10 cellular contexts compared by ENCODE assay signal in the genomic region with DNA sequence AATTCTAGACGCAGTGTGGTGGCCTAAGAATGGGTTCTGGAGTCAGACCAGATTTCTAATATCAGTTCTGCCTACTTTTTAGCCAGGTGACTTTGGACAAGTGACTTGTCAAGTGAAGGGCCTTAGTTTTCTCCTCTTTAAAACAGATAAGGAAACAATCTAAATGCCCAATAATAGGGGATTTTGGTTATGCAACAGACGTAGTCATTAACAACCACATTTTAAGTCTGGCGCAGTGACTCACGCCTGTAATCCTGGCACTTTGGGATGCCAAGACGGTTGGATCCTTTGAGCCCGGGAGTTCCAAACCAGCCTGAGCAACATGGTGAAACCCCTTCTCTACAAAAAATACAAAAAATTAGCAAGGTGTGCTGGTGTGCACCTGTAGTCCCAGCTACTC. TPM values are rescaled to one million over a fixed set of nuclear protein-coding genes. Genes with fewer than 3 reads are reported as not detected.
DNase-seq lines count a peak whose midpoint lies in the region; ATAC-seq and TF ChIP-seq lines count a peak whose summit lies in the region.
"Had no signal": no experiment of that assay in that cellular context is flagged by ENCODE, and none has a peak within 500 bp of the region (broad histone marks: within the 10 kb centered on the region; RNA-seq: fewer than 3 reads in every experiment).

No MANE protein-coding gene starts in this region.

- peaks cover 30% of the 10 kb centered on the region for H3K4me1 Mint-ChIP-seq in activated CD4-positive, alpha-beta memory T cell treated with anti-CD3 and anti-CD28 coated beads, Interleukin-2, amount 10 ng/mL, durations not matched to agents 7 days and 5 days
- peaks cover 22% of the 10 kb centered on the region for H3K4me1 Mint-ChIP-seq in activated CD4-positive, alpha-beta memory T cell treated with anti-CD3 and anti-CD28 coated beads for 36 hours (ENCODE audit: low read depth)
- peaks cover 24% of the 10 kb centered on the region for H3K4me1 Mint-ChIP-seq in stimulated activated memory B cell treated with anti-CD40 and anti-IgM and Interleukin-4, amounts not matched to agents 10 μg/mL and 1 μg/mL and 100 μg/mL, for 72 hours

- H3K27ac ChIP-seq in VCaP = peak overlapping the region; percentile 80
- no peak overlapping the region for H3K27ac ChIP-seq in RWPE1
- H3K27ac ChIP-seq: SJCRH30 had no signal

- no peak for DNase-seq in activated CD4-positive, alpha-beta memory T cell treated with anti-CD3 and anti-CD28 coated beads, Interleukin-2, amount 10 ng/mL, durations not matched to agents 7 days and 5 days
- DNase-seq in activated CD4-positive, alpha-beta memory T cell treated with anti-CD3 and anti-CD28 coated beads for 36 hours = no peak
- DNase-seq in fibroblast of pulmonary artery (ENCODE audit: low read depth) (peak; percentile 1), RWPE1 (ENCODE audit: low spot score) (no peak)
- DNase-seq: NCI-H345, SJCRH30 had no signal

- peak overlapping the region; percentile 89 for H3K4me3 Mint-ChIP-seq in activated CD4-positive, alpha-beta memory T cell treated with anti-CD3 and anti-CD28 coated beads, Interleukin-2, amount 10 ng/mL, durations not matched to agents 7 days and 5 days
- no peak overlapping the region for H3K4me3 Mint-ChIP-seq in activated CD4-positive, alpha-beta memory T cell treated with anti-CD3 and anti-CD28 coated beads for 36 hours
- H3K4me3 Mint-ChIP-seq in stimulated activated memory B cell treated with anti-CD40 and anti-IgM and Interleukin-4, amounts not matched to agents 10 μg/mL and 1 μg/mL and 100 μg/mL, for 72 hours = no peak overlapping the region

- POLR2A ChIA-PET in activated CD4-positive, alpha-beta memory T cell treated with anti-CD3 and anti-CD28 coated beads, Interleukin-2, amount 10 ng/mL, durations not matched to agents 7 days and 5 days (lab: Charles Lee) = interaction anchor here (3.1 to 3.7 kb wide), 2 partner anchors 28 to 110 kb away, joined by 21 to 28 read pairs; a partner anchor contains a TSS
- POLR2A ChIA-PET in activated CD4-positive, alpha-beta memory T cell treated with anti-CD3 and anti-CD28 coated beads for 36 hours (lab: Charles Lee) = no interaction called here
- POLR2A ChIA-PET in RWPE1 (lab: Yijun Ruan, JAX; ENCODE audit: low non-redundant PET) = no interaction called here

- no peaks in the 10 kb centered on the region for H3K27me3 Mint-ChIP-seq in activated CD4-positive, alpha-beta memory T cell treated with anti-CD3 and anti-CD28 coated beads, Interleukin-2, amount 10 ng/mL, durations not matched to agents 7 days and 5 days
- no peaks in the 10 kb centered on the region for H3K27me3 Mint-ChIP-seq in activated CD4-positive, alpha-beta memory T cell treated with anti-CD3 and anti-CD28 coated beads for 36 hours
- no peaks in the 10 kb centered on the region for H3K27me3 Mint-ChIP-seq in stimulated activated memory B cell treated with anti-CD40 and anti-IgM and Interleukin-4, amounts not matched to agents 10 μg/mL and 1 μg/mL and 100 μg/mL, for 72 hours

- H3K4me3 ChIP-seq in fibroblast of pulmonary artery (replicated peaks; ENCODE audit: low read depth, low read length) = no peak overlapping the region

- H3K9me3 Mint-ChIP-seq in activated CD4-positive, alpha-beta memory T cell treated with anti-CD3 and anti-CD28 coated beads, Interleukin-2, amount 10 ng/mL, durations not matched to agents 7 days and 5 days = no peaks in the 10 kb centered on the region
- no peaks in the 10 kb centered on the region for H3K9me3 Mint-ChIP-seq in activated CD4-positive, alpha-beta memory T cell treated with anti-CD3 and anti-CD28 coated beads for 36 hours
- no peaks in the 10 kb centered on the region for H3K9me3 Mint-ChIP-seq in stimulated activated memory B cell treated with anti-CD40 and anti-IgM and Interleukin-4, amounts not matched to agents 10 μg/mL and 1 μg/mL and 100 μg/mL, for 72 hours

- no peak overlapping the region for H3K27ac Mint-ChIP-seq in activated CD4-positive, alpha-beta memory T cell treated with anti-CD3 and anti-CD28 coated beads, Interleukin-2, amount 10 ng/mL, durations not matched to agents 7 days and 5 days
- no peak overlapping the region for H3K27ac Mint-ChIP-seq in activated CD4-positive, alpha-beta memory T cell treated with anti-CD3 and anti-CD28 coated beads for 36 hours
- H3K27ac Mint-ChIP-seq in stimulated activated memory B cell treated with anti-CD40 and anti-IgM and Interleukin-4, amounts not matched to agents 10 μg/mL and 1 μg/mL and 100 μg/mL, for 72 hours = peak overlapping the region; percentile 91

- TF ChIP-seq CTCF in VCaP (conservative IDR thresholded peaks at IDR 0.05) = no peak
- TF ChIP-seq CTCF in fibroblast of pulmonary artery (IDR thresholded peaks at IDR 0.05; ENCODE audit: low read length, missing control alignments) = no peak
- no peak for TF ChIP-seq CTCF in RWPE1 (conservative IDR thresholded peaks at IDR 0.05; ENCODE audit: low read depth)

- peaks cover under 1% of the 10 kb centered on the region for H3K36me3 Mint-ChIP-seq in activated CD4-positive, alpha-beta memory T cell treated with anti-CD3 and anti-CD28 coated beads, Interleukin-2, amount 10 ng/mL, durations not matched to agents 7 days and 5 days (ENCODE audit: low read depth)
- no peaks in the 10 kb centered on the region for H3K36me3 Mint-ChIP-seq in activated CD4-positive, alpha-beta memory T cell treated with anti-CD3 and anti-CD28 coated beads for 36 hours
- no peaks in the 10 kb centered on the region for H3K36me3 Mint-ChIP-seq in stimulated activated memory B cell treated with anti-CD40 and anti-IgM and Interleukin-4, amounts not matched to agents 10 μg/mL and 1 μg/mL and 100 μg/mL, for 72 hours

- intact Hi-C loops in activated CD4-positive, alpha-beta memory T cell treated with anti-CD3 and anti-CD28 coated beads for 36 hours (cut with micrococcal nuclease) = no loop called here

- CTCF ChIA-PET in activated CD4-positive, alpha-beta memory T cell treated with anti-CD3 and anti-CD28 coated beads, Interleukin-2, amount 10 ng/mL, durations not matched to agents 7 days and 5 days (lab: Charles Lee) = interaction anchor here (1.4 kb wide), 1 partner anchor 74 kb away, joined by 3 read pairs; no protein-coding TSS in a partner anchor
- CTCF ChIA-PET in activated CD4-positive, alpha-beta memory T cell treated with anti-CD3 and anti-CD28 coated beads for 36 hours (lab: Charles Lee) = no interaction called here
- CTCF ChIA-PET in RWPE1 (lab: Yijun Ruan, JAX) = no interaction called here

- ATAC-seq in stimulated activated memory B cell treated with anti-CD40 and anti-IgM and Interleukin-4, amounts not matched to agents 10 μg/mL and 1 μg/mL and 100 μg/mL, for 72 hours = no peak
- no peak for ATAC-seq in GM18868 (IDR thresholded peaks at IDR 0.05; ENCODE audit: unreplicated experiment)
- no peak for ATAC-seq in HG03442 (IDR thresholded peaks at IDR 0.05; ENCODE audit: unreplicated experiment)

RNA-seq across cellular contexts. Expression of a gene that starts 2.1 kb away (rescaled TPM):
- total RNA-seq in activated CD4-positive, alpha-beta memory T cell treated with anti-CD3 and anti-CD28 coated beads, Interleukin-2, amount 10 ng/mL, durations not matched to agents 7 days and 5 days = 10 to 100 TPM; 21.5 to 22.2 TPM
- 10 to 100 TPM; 17.2 to 17.5 TPM for total RNA-seq in activated CD4-positive, alpha-beta memory T cell treated with anti-CD3 and anti-CD28 coated beads for 36 hours

RNA-seq across cellular contexts. Expression of a gene that starts 27.4 kb away (rescaled TPM):
- 100 to 1,000 TPM; 376 to 400 TPM for total RNA-seq in activated CD4-positive, alpha-beta memory T cell treated with anti-CD3 and anti-CD28 coated beads, Interleukin-2, amount 10 ng/mL, durations not matched to agents 7 days and 5 days
- total RNA-seq in activated CD4-positive, alpha-beta memory T cell treated with anti-CD3 and anti-CD28 coated beads for 36 hours = 100 to 1,000 TPM; 450 to 460 TPM

RNA-seq across cellular contexts. Expression of a gene that starts 33.0 kb away (rescaled TPM):
- not detected for total RNA-seq in activated CD4-positive, alpha-beta memory T cell treated with anti-CD3 and anti-CD28 coated beads, Interleukin-2, amount 10 ng/mL, durations not matched to agents 7 days and 5 days
- total RNA-seq in activated CD4-positive, alpha-beta memory T cell treated with anti-CD3 and anti-CD28 coated beads for 36 hours = not detected

RNA-seq across cellular contexts. Expression of a gene that starts 45.5 kb away (rescaled TPM):
- 1 to 10 TPM; 2.9 to 4.4 TPM for total RNA-seq in activated CD4-positive, alpha-beta memory T cell treated with anti-CD3 and anti-CD28 coated beads, Interleukin-2, amount 10 ng/mL, durations not matched to agents 7 days and 5 days
- 1 to 10 TPM; 4.8 to 5.6 TPM for total RNA-seq in activated CD4-positive, alpha-beta memory T cell treated with anti-CD3 and anti-CD28 coated beads for 36 hours
